1 cellular context compared by ENCODE assay signal in genomic region chr3:171446301-171446700, GRCh38.
TF ChIP-seq lines count a peak whose summit lies in the region.

No MANE protein-coding gene starts in this region.

TF ChIP-seq in GM23338, 12 proteins besides CTCF, POLR2A, EP300 and RAD21 (continued from another document):
- no peak for TF ChIP-seq ZNF462 (CRISPR knock-in tag; IDR thresholded peaks at IDR 0.05)
- TF ChIP-seq POLR2AphosphoS5 (IDR thresholded peaks at IDR 0.05; ENCODE audit: low read depth), result no peak
- no peak for TF ChIP-seq NANOG (IDR thresholded peaks at IDR 0.05; ENCODE audit: borderline replicate concordance)
- TF ChIP-seq ZNF114 (CRISPR knock-in tag; IDR thresholded peaks at IDR 0.05), result no peak
- TF ChIP-seq STAT1 (IDR thresholded peaks at IDR 0.05; ENCODE audit: unreplicated experiment), result no peak
- no peak for TF ChIP-seq ZNF331 (CRISPR knock-in tag; IDR thresholded peaks at IDR 0.05; ENCODE audit: low read depth)
- no peak for TF ChIP-seq EZH2phosphoT487 (IDR thresholded peaks at IDR 0.05; ENCODE audit: unreplicated experiment)
